ENCODE assay signal across 1 cellular context in the genomic region with DNA sequence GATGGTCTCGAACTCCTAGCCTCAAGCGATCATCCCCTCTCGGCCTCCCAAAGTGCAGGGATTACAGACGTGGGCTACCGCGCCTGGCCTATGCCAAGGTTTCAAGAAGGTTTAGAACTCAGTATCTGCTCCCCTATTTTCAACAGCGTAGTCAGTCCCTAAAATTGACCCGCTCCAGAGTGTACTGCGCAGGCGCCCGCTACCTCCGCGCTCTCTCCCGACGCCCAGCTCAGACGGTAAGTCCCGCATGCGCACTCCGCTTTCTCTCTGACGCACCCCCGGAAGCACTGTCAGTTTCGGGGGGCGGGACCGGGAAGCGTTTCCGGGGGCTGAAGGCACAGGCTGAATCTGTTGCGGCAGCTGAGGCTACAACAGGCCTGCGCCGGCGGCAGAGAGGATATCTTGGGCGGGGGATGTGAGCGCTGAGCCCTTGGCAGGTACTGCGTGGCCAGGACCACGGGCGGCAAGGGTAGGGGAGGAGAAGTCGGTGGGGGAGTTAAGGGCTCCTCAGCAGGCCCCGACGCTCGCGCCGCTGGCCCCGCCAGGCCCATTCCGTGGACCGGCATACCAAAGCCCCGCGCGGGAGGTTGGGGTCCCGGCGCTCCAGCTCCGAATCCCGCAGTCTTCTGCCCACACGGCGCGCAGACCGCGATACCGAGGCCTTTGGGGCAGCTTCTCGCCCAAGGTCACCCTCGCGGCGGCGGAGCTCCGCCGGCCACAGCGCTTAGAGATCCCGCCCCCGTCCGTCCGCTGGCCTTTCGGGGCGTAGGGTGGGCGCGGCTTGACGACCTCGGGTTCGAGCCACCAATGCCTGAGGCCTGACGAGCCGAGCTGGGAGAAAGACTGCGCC.
A peak's percentile ranks its signal among the peaks of the same experiment; 100 is the strongest.
TF ChIP-seq lines count a peak whose summit lies in the region.

A gene with protein sequence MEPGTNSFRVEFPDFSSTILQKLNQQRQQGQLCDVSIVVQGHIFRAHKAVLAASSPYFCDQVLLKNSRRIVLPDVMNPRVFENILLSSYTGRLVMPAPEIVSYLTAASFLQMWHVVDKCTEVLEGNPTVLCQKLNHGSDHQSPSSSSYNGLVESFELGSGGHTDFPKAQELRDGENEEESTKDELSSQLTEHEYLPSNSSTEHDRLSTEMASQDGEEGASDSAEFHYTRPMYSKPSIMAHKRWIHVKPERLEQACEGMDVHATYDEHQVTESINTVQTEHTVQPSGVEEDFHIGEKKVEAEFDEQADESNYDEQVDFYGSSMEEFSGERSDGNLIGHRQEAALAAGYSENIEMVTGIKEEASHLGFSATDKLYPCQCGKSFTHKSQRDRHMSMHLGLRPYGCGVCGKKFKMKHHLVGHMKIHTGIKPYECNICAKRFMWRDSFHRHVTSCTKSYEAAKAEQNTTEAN (plus strand): TSS at position 345 of the 850 bp plus-strand sequence. CDS start 27,470 bp downstream, outside the sequence.

TF ChIP-seq in GM12878, 131 proteins besides CTCF, POLR2A, EP300 and RAD21 (continued from another document):
- TF ChIP-seq, protein P1, sequence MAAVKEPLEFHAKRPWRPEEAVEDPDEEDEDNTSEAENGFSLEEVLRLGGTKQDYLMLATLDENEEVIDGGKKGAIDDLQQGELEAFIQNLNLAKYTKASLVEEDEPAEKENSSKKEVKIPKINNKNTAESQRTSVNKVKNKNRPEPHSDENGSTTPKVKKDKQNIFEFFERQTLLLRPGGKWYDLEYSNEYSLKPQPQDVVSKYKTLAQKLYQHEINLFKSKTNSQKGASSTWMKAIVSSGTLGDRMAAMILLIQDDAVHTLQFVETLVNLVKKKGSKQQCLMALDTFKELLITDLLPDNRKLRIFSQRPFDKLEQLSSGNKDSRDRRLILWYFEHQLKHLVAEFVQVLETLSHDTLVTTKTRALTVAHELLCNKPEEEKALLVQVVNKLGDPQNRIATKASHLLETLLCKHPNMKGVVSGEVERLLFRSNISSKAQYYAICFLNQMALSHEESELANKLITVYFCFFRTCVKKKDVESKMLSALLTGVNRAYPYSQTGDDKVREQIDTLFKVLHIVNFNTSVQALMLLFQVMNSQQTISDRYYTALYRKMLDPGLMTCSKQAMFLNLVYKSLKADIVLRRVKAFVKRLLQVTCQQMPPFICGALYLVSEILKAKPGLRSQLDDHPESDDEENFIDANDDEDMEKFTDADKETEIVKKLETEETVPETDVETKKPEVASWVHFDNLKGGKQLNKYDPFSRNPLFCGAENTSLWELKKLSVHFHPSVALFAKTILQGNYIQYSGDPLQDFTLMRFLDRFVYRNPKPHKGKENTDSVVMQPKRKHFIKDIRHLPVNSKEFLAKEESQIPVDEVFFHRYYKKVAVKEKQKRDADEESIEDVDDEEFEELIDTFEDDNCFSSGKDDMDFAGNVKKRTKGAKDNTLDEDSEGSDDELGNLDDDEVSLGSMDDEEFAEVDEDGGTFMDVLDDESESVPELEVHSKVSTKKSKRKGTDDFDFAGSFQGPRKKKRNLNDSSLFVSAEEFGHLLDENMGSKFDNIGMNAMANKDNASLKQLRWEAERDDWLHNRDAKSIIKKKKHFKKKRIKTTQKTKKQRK (IDR thresholded peaks at IDR 0.05; ENCODE audit: low read depth, low read length): no peak
- peak; percentile 96 for TF ChIP-seq NR2C1 (IDR thresholded peaks at IDR 0.05)
- no peak; the same call in 1 of the 2 replicates for TF ChIP-seq NBN (IDR thresholded peaks at IDR 0.05)
- 0 out of 2 replicates have a peak, but pooled peaks have one; percentile 26 for TF ChIP-seq RFX5 (IDR thresholded peaks at IDR 0.05; ENCODE audit: low read depth, low read length)
- peak in 1 of 2 experiments; percentile 77; a peak in 2 of 4 replicates for TF ChIP-seq ETV6 (conservative IDR thresholded peaks at IDR 0.05 in 1 of 2, IDR thresholded peaks at IDR 0.05 in 1 of 2; ENCODE audit: borderline replicate concordance in 1 of 2, low read depth in 1 of 2)
- no peak for TF ChIP-seq KLF5 (IDR thresholded peaks at IDR 0.05; ENCODE audit: partially characterized antibody)
- peak; percentile 65; the same call in 1 of the 2 replicates for TF ChIP-seq TBL1XR1 (IDR thresholded peaks at IDR 0.05; ENCODE audit: low read depth, low read length)
- peak; percentile 88 for TF ChIP-seq IKZF1 (conservative IDR thresholded peaks at IDR 0.05)
- TF ChIP-seq SPI1 (IDR thresholded peaks at IDR 0.05; ENCODE audit: borderline replicate concordance, insufficient read depth, low read depth, low read length): no peak
- peak; percentile 93 for TF ChIP-seq LARP7 (IDR thresholded peaks at IDR 0.05)
- no peak for TF ChIP-seq SUZ12 (IDR thresholded peaks at IDR 0.05; ENCODE audit: unreplicated experiment)
- TF ChIP-seq ZSCAN29 (IDR thresholded peaks at IDR 0.05): no peak
